Comparison of ENCODE assay signal across 11 cellular contexts in the genomic region with DNA sequence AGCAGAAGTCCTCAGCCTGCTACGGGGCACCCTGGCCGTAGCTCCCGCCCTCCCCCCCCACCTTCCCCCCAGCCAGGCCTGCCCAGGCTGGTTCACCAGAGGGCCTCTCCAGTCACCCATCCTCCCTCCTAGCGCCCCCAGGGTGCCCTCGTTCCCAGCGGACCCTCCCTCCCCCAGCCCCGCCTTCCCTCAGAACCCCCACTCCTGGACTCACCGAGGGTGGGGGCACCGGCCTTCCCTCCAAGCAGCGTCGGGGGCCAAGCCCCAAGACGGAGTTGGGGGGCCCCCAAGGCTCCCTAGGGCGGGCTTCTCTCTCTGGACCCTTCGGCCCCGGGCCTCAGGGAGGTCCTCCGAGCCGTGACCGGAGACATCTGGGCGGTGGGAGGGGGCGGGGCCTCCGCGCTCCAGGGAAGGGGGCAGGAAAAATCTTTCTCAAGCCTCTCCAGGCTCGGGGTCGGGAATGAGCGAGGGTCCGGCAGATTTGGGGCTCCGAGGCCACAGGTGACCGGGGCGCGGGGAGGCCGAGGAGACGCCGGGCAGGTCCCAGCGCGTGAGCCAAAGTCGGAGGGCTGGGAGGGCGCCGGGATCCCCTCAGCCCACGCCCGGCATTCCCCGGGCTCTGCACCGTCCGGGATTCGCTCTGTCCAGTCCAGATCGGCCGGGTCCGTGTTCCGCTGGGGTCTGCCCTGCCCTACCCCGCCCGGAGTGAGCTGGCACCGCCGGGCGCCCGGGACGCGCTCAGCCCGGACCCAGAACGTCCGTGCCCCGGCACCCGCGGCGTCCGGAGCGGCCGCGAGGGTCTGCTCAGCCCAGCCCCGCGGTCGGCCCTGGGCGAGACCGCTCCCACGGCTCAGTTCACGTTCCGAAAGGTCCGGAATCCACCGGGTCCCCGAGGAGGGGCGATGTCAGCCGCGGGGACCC. TPM values are rescaled to one million over a fixed set of nuclear protein-coding genes. Genes with fewer than 3 reads are reported as not detected.
A peak's percentile ranks its signal among the peaks of the same experiment; 100 is the strongest.
DNase-seq lines count a peak whose midpoint lies in the region; ATAC-seq, FAIRE-seq and TF ChIP-seq lines count a peak whose summit lies in the region.
"Had no signal": no experiment of that assay in that cellular context is flagged by ENCODE, and none has a peak within 500 bp of the region (broad histone marks: within the 10 kb centered on the region; RNA-seq: fewer than 3 reads in every experiment).

No MANE protein-coding gene starts in this region.

- H3K9ac ChIP-seq in BLaER1 (peak overlapping the region; percentile 48; the same call in 1 of the 2 replicates), astrocyte (ENCODE audit: low read length) (peak overlapping the region; percentile 58), rectal smooth muscle tissue (ENCODE audit: low read length) (no peak overlapping the region)

- no peak overlapping the region for H3K27ac ChIP-seq in BLaER1
- no peak overlapping the region for H3K27ac ChIP-seq in astrocyte (ENCODE audit: low read depth, low read length)
- no peak overlapping the region for H3K27ac ChIP-seq in hepatocyte
- H3K27ac ChIP-seq in rectal smooth muscle tissue (ENCODE audit: low read depth, low read length), result no peak overlapping the region

- H3K36me3 ChIP-seq in BLaER1 (no peaks in the 10 kb centered on the region), astrocyte (ENCODE audit: insufficient read depth, low read length) (no peaks in the 10 kb centered on the region), hepatocyte (replicated peaks; ENCODE audit: insufficient read depth, low read depth) (no peaks in the 10 kb centered on the region), rectal smooth muscle tissue (ENCODE audit: control insufficient read depth, insufficient read depth, low read length) (no peaks in the 10 kb centered on the region)

- peaks cover 1% of the 10 kb centered on the region for H3K9me3 Mint-ChIP-seq in astrocyte (ENCODE audit: unreplicated experiment)

- H3K9me2 ChIP-seq in hepatocyte (replicated peaks; ENCODE audit: insufficient read depth), result no peaks in the 10 kb centered on the region

- WGBS in hepatocyte (ENCODE audit: low lambda C conversion rate, missing lambda C conversion rate), result 3% methylated on average over 35 of the region's 81 CpGs

- H3K27me3 Mint-ChIP-seq in astrocyte (ENCODE audit: low read depth, unreplicated experiment), result peaks cover 70% of the 10 kb centered on the region

- no peak for FAIRE-seq in astrocyte (lab: Jason Lieb, UNC)
- FAIRE-seq: GM19239 had no signal

- H3K4me1 Mint-ChIP-seq in astrocyte (ENCODE audit: low read depth, unreplicated experiment), result peaks cover 10% of the 10 kb centered on the region

- H3K27ac Mint-ChIP-seq in astrocyte (ENCODE audit: unreplicated experiment), result no peak overlapping the region

- H2AFZ ChIP-seq in astrocyte (ENCODE audit: low read depth, low read length), result peak overlapping the region; percentile 83
- H2AFZ ChIP-seq in hepatocyte, result peak overlapping the region; percentile 78

- peaks cover 13% of the 10 kb centered on the region for H3K4me1 ChIP-seq in BLaER1
- no peaks in the 10 kb centered on the region for H3K4me1 ChIP-seq in astrocyte (ENCODE audit: insufficient read depth, low read length)
- peaks cover 9% of the 10 kb centered on the region for H3K4me1 ChIP-seq in hepatocyte (ENCODE audit: insufficient read depth)
- peaks cover 3% of the 10 kb centered on the region for H3K4me1 ChIP-seq in rectal smooth muscle tissue (ENCODE audit: control insufficient read depth, insufficient read depth, low read length)

- H3K4me3 Mint-ChIP-seq in astrocyte (ENCODE audit: unreplicated experiment), result no peak overlapping the region

- H3K79me2 ChIP-seq in astrocyte (ENCODE audit: insufficient read depth, low read length) (no peaks in the 10 kb centered on the region), hepatocyte (no peaks in the 10 kb centered on the region)

- H3K4me3 ChIP-seq in BLaER1 (peak overlapping the region; percentile 68), astrocyte (ENCODE audit: insufficient read depth, low read depth, low read length) (peak overlapping the region; percentile 57), hepatocyte (peak overlapping the region; percentile 61), rectal smooth muscle tissue (ENCODE audit: low read length) (peak overlapping the region; percentile 53)

- H3K9me3 ChIP-seq in BLaER1 (no peaks in the 10 kb centered on the region), astrocyte (ENCODE audit: insufficient read depth, low read depth, low read length) (no peaks in the 10 kb centered on the region), hepatocyte (ENCODE audit: low read depth) (no peaks in the 10 kb centered on the region)

- H3K27me3 ChIP-seq in BLaER1, result peaks cover 79% of the 10 kb centered on the region
- no peaks in the 10 kb centered on the region for H3K27me3 ChIP-seq in astrocyte (ENCODE audit: insufficient read depth, low read length)
- peaks cover 47% of the 10 kb centered on the region for H3K27me3 ChIP-seq in hepatocyte
- peaks cover 2% of the 10 kb centered on the region for H3K27me3 ChIP-seq in rectal smooth muscle tissue (ENCODE audit: control insufficient read depth, insufficient read depth, low read length)

- H3K4me2 ChIP-seq in BLaER1 (peak overlapping the region; percentile 97), astrocyte (ENCODE audit: low read length) (peak overlapping the region; percentile 89), hepatocyte (peak overlapping the region; percentile 98)

- no peak for DNase-seq in astrocyte (ENCODE audit: low read depth)
- DNase-seq in hepatocyte (ENCODE audit: low spot score), result no peak
- no peak for DNase-seq in AG08395 (ENCODE audit: low spot score)
- no peak for DNase-seq in activated naive CD4-positive, alpha-beta T cell treated with anti-CD3 and anti-CD28 coated beads, Interleukin-2, amount 50 U/mL, for 16 hours
- no peak for DNase-seq in stimulated activated CD4-positive, alpha-beta T cell treated with anti-CD3 and anti-CD28 coated beads, Interleukin-2, amount 100 ng/mL, for 24 hours
- DNase-seq: activated CD8-positive, alpha-beta memory T cell treated with anti-CD3 and anti-CD28 coated beads, Interleukin-2, amount 50 U/mL, for 4 hours; NK-92 treated with Interleukin-12 subunit alpha and Interleukin-12 subunit beta, amount 100 ng/mL, for 24 hours had no signal

- H3K36me3 Mint-ChIP-seq in astrocyte (ENCODE audit: low read depth, unreplicated experiment), result peaks cover 2% of the 10 kb centered on the region

- no peak for ATAC-seq in GM19328 (IDR thresholded peaks at IDR 0.05; ENCODE audit: unreplicated experiment)

- H4K20me1 ChIP-seq in BLaER1 (peaks cover 24% of the 10 kb centered on the region), astrocyte (ENCODE audit: insufficient read depth, low read length) (peaks cover 8% of the 10 kb centered on the region), hepatocyte (ENCODE audit: insufficient read depth, poor library complexity, severe bottlenecking) (no peaks in the 10 kb centered on the region)

- TF ChIP-seq CTCF in astrocyte (IDR thresholded peaks at IDR 0.05; ENCODE audit: insufficient read depth, low read depth, low read length) (no peak), hepatocyte (IDR thresholded peaks at IDR 0.05; ENCODE audit: poor library complexity) (no peak)

RNA-seq across cellular contexts. Expression of a gene that starts 1.0 kb away (rescaled TPM):
- total RNA-seq in astrocyte, result 5.2 and 9.1 TPM in 2 replicates
- 1.3 and 3.3 TPM in 2 replicates for total RNA-seq in hepatocyte
- polyA plus RNA-seq in hepatocyte, result 1.9 and 8.1 TPM in 2 replicates
